In genomic region chr9:33418090-33418489, GRCh38 we compare ENCODE assay signal across 1 cellular context.
TF ChIP-seq lines count a peak whose summit lies in the region.

No MANE protein-coding gene starts in this region.

TF ChIP-seq in A549, 52 proteins besides CTCF, POLR2A, EP300 and RAD21:
- TF ChIP-seq HES2 (IDR thresholded peaks at IDR 0.05) (no peak), RNF2 (IDR thresholded peaks at IDR 0.05; ENCODE audit: borderline replicate concordance, low read depth) (no peak), MAZ (IDR thresholded peaks at IDR 0.05; ENCODE audit: borderline replicate concordance, low read depth, low read length) (no peak), BCL3 (IDR thresholded peaks at IDR 0.05) (no peak), JUN (IDR thresholded peaks at IDR 0.05) (no peak), NFE2L2 (conservative IDR thresholded peaks at IDR 0.05; ENCODE audit: low read length) (no peak), ZFP36 (IDR thresholded peaks at IDR 0.05; ENCODE audit: borderline replicate concordance, partially characterized antibody) (no peak)
